16 cellular contexts compared by ENCODE assay signal in genomic region chr1:156772728-156773497, GRCh38. TPM values are rescaled to one million over a fixed set of nuclear protein-coding genes. Genes with fewer than 3 reads are reported as not detected.
A peak's percentile ranks its signal among the peaks of the same experiment; 100 is the strongest.
DNase-seq lines count a peak whose midpoint lies in the region; FAIRE-seq and TF ChIP-seq lines count a peak whose summit lies in the region.
"Had no signal": no experiment of that assay in that cellular context is flagged by ENCODE, and none has a peak within 500 bp of the region (broad histone marks: within the 10 kb centered on the region; RNA-seq: fewer than 3 reads in every experiment).

No MANE protein-coding gene starts in this region.

- TF ChIP-seq CTCF in OCI-LY7 (conservative IDR thresholded peaks at IDR 0.05; ENCODE audit: low read length) (no peak), nephron progenitor cell (IDR thresholded peaks at IDR 0.05) (no peak), vagina (IDR thresholded peaks at IDR 0.05) (no peak)

- H3K36me3 ChIP-seq in CD4-positive, alpha-beta memory T cell (ENCODE audit: insufficient read depth, low read length) = peaks cover 17% of the 10 kb centered on the region
- H3K36me3 ChIP-seq in OCI-LY7 (ENCODE audit: insufficient read depth, low read length) = peaks cover 64% of the 10 kb centered on the region
- peaks cover 0 to 9% of the 10 kb centered on the region in 2 donors for H3K36me3 ChIP-seq in vagina

- TF ChIP-seq POLR2A in erythroblast (IDR thresholded peaks at IDR 0.05; ENCODE audit: low read length) = no peak
- TF ChIP-seq POLR2A in vagina (IDR thresholded peaks at IDR 0.05) = no peak

- peaks cover 71% of the 10 kb centered on the region for H3K4me1 ChIP-seq in CD4-positive, alpha-beta memory T cell (ENCODE audit: insufficient read depth, low read length)
- peaks cover 22% of the 10 kb centered on the region for H3K4me1 ChIP-seq in OCI-LY7 (ENCODE audit: insufficient read depth, low read length, poor library complexity, severe bottlenecking)
- H3K4me1 ChIP-seq in vagina = peaks cover 86% of the 10 kb centered on the region
- H3K4me1 ChIP-seq: SJCRH30 had no signal

- H3K4me2 ChIP-seq in OCI-LY7 (ENCODE audit: low read length) = peak overlapping the region; percentile 6; the same call in 1 of the 2 replicates

- H3K36me3 Mint-ChIP-seq in CD4-positive, alpha-beta memory T cell = peaks cover 32 to 38% of the 10 kb centered on the region in 2 donors
- H3K36me3 Mint-ChIP-seq in nephron progenitor cell (ENCODE audit: low read depth) = peaks cover 39% of the 10 kb centered on the region

- H2AFZ ChIP-seq in OCI-LY7 (ENCODE audit: low read length) = no peak overlapping the region

- H3K4me3 Mint-ChIP-seq in CD4-positive, alpha-beta memory T cell = no peak overlapping the region
- no peak overlapping the region for H3K4me3 Mint-ChIP-seq in nephron progenitor cell

- H3K9me3 ChIP-seq in CD4-positive, alpha-beta memory T cell (ENCODE audit: control insufficient read depth in 1 of 2, low read length in 2 of 2) = no peaks in the 10 kb centered on the region
- H3K9me3 ChIP-seq in OCI-LY7 (ENCODE audit: low read length) = no peaks in the 10 kb centered on the region
- H3K9me3 ChIP-seq in vagina = no peaks in the 10 kb centered on the region
- H3K9me3 ChIP-seq: SJCRH30 had no signal

- no peak for DNase-seq in CD4-positive, alpha-beta memory T cell
- DNase-seq in OCI-LY7 (ENCODE audit: low spot score) (no peak), erythroblast (lab: John Stamatoyannopoulos, UW) (peak; percentile 52 to 68), nephron progenitor cell (no peak), DMS53 (lab: John Stamatoyannopoulos, UW) (no peak), vagina (ENCODE audit: extremely low spot score in 2 of 2) (no peak), HTR-8/SVneo (ENCODE audit: insufficient read length, low spot score) (no peak), NCI-H2107 treated with DMSO at 0.1 percent for 48 hours (lab: John Stamatoyannopoulos, UW; ENCODE audit: unreplicated experiment) (no peak)
- DNase-seq: activated CD4-positive, alpha-beta T cell treated with anti-CD3 and anti-CD28 coated beads for 1 hour; activated naive CD4-positive, alpha-beta T cell treated with Interleukin-2 at 50 U/mL for 16 hours; foreskin fibroblast; NCI-H1105; NCI-H524 treated with DMSO at 0.1 percent for 48 hours; SJCRH30 had no signal

- H3K27ac ChIP-seq in CD4-positive, alpha-beta memory T cell (ENCODE audit: low read depth, low read length) = no peak overlapping the region
- H3K27ac ChIP-seq in OCI-LY7 (ENCODE audit: low read depth, low read length, poor library complexity, severe bottlenecking) (no peak overlapping the region), vagina (no peak overlapping the region)
- H3K27ac ChIP-seq: C4-2B, SJCRH30 had no signal

- H3K4me3 ChIP-seq in CD4-positive, alpha-beta memory T cell (ENCODE audit: low read length in 2 of 2) = no peak overlapping the region
- H3K4me3 ChIP-seq in OCI-LY7 (ENCODE audit: low read depth, low read length, poor library complexity, severe bottlenecking) (no peak overlapping the region), vagina (no peak overlapping the region)
- H3K4me3 ChIP-seq: SJCRH30 had no signal

- CTCF ChIA-PET in CD4-positive, alpha-beta memory T cell (lab: Charles Lee; ENCODE audit: partially characterized antibody) = interaction anchor here (0.7 to 8.7 kb wide), 6 partner anchors 41 to 149 kb away, joined by 3 to 91 read pairs (median 4); partner anchors contain the start of genes ISG20L2, METTL25B and NTRK1
- CTCF ChIA-PET in OCI-LY7 (lab: Charles Lee; ENCODE audit: unreplicated experiment) = no interaction called here

- H3K4me1 Mint-ChIP-seq in CD4-positive, alpha-beta memory T cell = peaks cover 43 to 77% (median 65%) of the 10 kb centered on the region in 4 donors
- H3K4me1 Mint-ChIP-seq in nephron progenitor cell = peaks cover 64% of the 10 kb centered on the region

- no peak for FAIRE-seq in HTR-8/SVneo (lab: Jason Lieb, UNC)
- FAIRE-seq: islet of Langerhans had no signal

- H3K27me3 ChIP-seq in CD4-positive, alpha-beta memory T cell (ENCODE audit: insufficient read depth, low read length) = no peaks in the 10 kb centered on the region
- no peaks in the 10 kb centered on the region for H3K27me3 ChIP-seq in vagina
- H3K27me3 ChIP-seq: SJCRH30 had no signal

- intact Hi-C loops in CD4-positive, alpha-beta memory T cell (cut with micrococcal nuclease) = no loop called here
- intact Hi-C loops in OCI-LY7 (cut with micrococcal nuclease; ENCODE audit: unreplicated experiment) = no loop called here
- intact Hi-C loops in vagina (cut with DNase I) = no loop called here

- H3K9me2 ChIP-seq in OCI-LY7 (ENCODE audit: insufficient read depth, low read length) = no peaks in the 10 kb centered on the region

- H3K9me3 Mint-ChIP-seq in CD4-positive, alpha-beta memory T cell = no peaks in the 10 kb centered on the region
- H3K9me3 Mint-ChIP-seq in nephron progenitor cell = no peaks in the 10 kb centered on the region

- no TSS peak for BruUV-seq in OCI-LY7 (replicated peaks; lab: Mats Ljungman, UMichigan)

- H3K27ac Mint-ChIP-seq in CD4-positive, alpha-beta memory T cell = peak overlapping the region in 5 of 7 donors; percentile 6 to 63 (median 31)
- peak overlapping the region; percentile 44 for H3K27ac Mint-ChIP-seq in nephron progenitor cell

- no peaks in the 10 kb centered on the region for H3K27me3 Mint-ChIP-seq in CD4-positive, alpha-beta memory T cell
- no peaks in the 10 kb centered on the region for H3K27me3 Mint-ChIP-seq in nephron progenitor cell (ENCODE audit: low read depth, poor library complexity)

- peaks cover 25% of the 10 kb centered on the region for H4K20me1 ChIP-seq in OCI-LY7 (ENCODE audit: insufficient read depth, low read length)

- peaks cover 91% of the 10 kb centered on the region for H3K79me2 ChIP-seq in OCI-LY7 (ENCODE audit: insufficient read depth, low read depth, low read length)

- POLR2A ChIA-PET in CD4-positive, alpha-beta memory T cell (lab: Charles Lee; ENCODE audit: partially characterized antibody) = interaction anchor here (0.9 to 1.2 kb wide), 2 partner anchors 21 to 32 kb away, joined by 3 read pairs; partner anchors contain the start of genes HDGF and MRPL24
- POLR2A ChIA-PET in OCI-LY7 (lab: Charles Lee) = interaction anchor here (0.6 to 1.2 kb wide), 3 partner anchors 9 to 85 kb away, joined by 3 to 4 read pairs (median 3); no protein-coding TSS in a partner anchor

RNA-seq across cellular contexts. Expression of gene PRCC, which starts 5.6 kb away (rescaled TPM):
- total RNA-seq in CD4-positive, alpha-beta memory T cell = 10 to 100 TPM; 60.9 to 61.3 TPM
- 10 to 100 TPM; 32.8 to 52.7 TPM for polyA plus RNA-seq in CD4-positive, alpha-beta memory T cell
- 53.7 and 54.0 TPM in 2 replicates for total RNA-seq in OCI-LY7 (2014; rRNA removed; shearing (Covaris generic))
- total RNA-seq in OCI-LY7 (2022) = 81.5 and 82.9 TPM in 2 replicates
- total RNA-seq in vagina = 30.4 TPM

RNA-seq across cellular contexts. Expression of gene HDGF, which starts 21.4 kb away (rescaled TPM):
- total RNA-seq in CD4-positive, alpha-beta memory T cell = 10 to 100 TPM; 93.3 to 97.0 TPM
- polyA plus RNA-seq in CD4-positive, alpha-beta memory T cell = 10 to 100 TPM; 23.8 to 49.3 TPM
- total RNA-seq in OCI-LY7 (2014; rRNA removed; shearing (Covaris generic)) = 291 and 346 TPM in 2 replicates
- total RNA-seq in OCI-LY7 (2022) (315 and 329 TPM in 2 replicates), vagina (154 TPM)

RNA-seq across cellular contexts. Expression of gene MRPL24, which starts 32.0 kb away (rescaled TPM):
- 10 to 100 TPM; 44.1 to 47.4 TPM for total RNA-seq in CD4-positive, alpha-beta memory T cell
- polyA plus RNA-seq in CD4-positive, alpha-beta memory T cell = 100 to 1,000 TPM in 1 of 2 donors, 10 to 100 TPM in 1; 86.7 to 150 TPM
- 55.3 and 69.0 TPM in 2 replicates for total RNA-seq in OCI-LY7 (2014; rRNA removed; shearing (Covaris generic))
- total RNA-seq in OCI-LY7 (2022) (49.3 and 56.6 TPM in 2 replicates), vagina (40.0 TPM)

RNA-seq across cellular contexts. Expression of gene SH2D2A, which starts 43.7 kb away (rescaled TPM):
- total RNA-seq in CD4-positive, alpha-beta memory T cell = 10 to 100 TPM; 55.1 to 63.6 TPM
- polyA plus RNA-seq in CD4-positive, alpha-beta memory T cell = 10 to 100 TPM; 29.1 to 53.9 TPM
- 5.5 and 5.8 TPM in 2 replicates for total RNA-seq in OCI-LY7 (2014; rRNA removed; shearing (Covaris generic))
- total RNA-seq in OCI-LY7 (2022) (2.1 and 2.2 TPM in 2 replicates), vagina (4.9 TPM)
- total RNA-seq: SJCRH30 had no signal

RNA-seq across cellular contexts. Expression of gene ISG20L2, which starts 44.3 kb away (rescaled TPM):
- 10 to 100 TPM; 47.9 to 53.1 TPM for total RNA-seq in CD4-positive, alpha-beta memory T cell
- polyA plus RNA-seq in CD4-positive, alpha-beta memory T cell = 10 to 100 TPM; 11.4 to 19.3 TPM
- 36.5 and 37.9 TPM in 2 replicates for total RNA-seq in OCI-LY7 (2014; rRNA removed; shearing (Covaris generic))
- total RNA-seq in OCI-LY7 (2022) (71.3 and 74.1 TPM in 2 replicates), vagina (12.8 TPM)

Comparison
In these comparisons a context has a peak if more than half of its experiments do, and no peak if none do; other contexts are left out.
1. DNase-seq: peak in erythroblast (2 of 2); none in CD4-positive, alpha-beta memory T cell (0 of 5), OCI-LY7 (single experiment), nephron progenitor cell (single experiment), DMS53 (single experiment), vagina (0 of 2), HTR-8/SVneo (single experiment) and NCI-H2107 treated with DMSO at 0.1 percent for 48 hours (single experiment).